In genomic region chr9:68904454-68904853, GRCh38 we compare ENCODE assay signal across 22 cellular contexts.
"Had no signal": no experiment of that assay in that cellular context is flagged by ENCODE, and none has a peak within 500 bp of the region (broad histone marks: within the 10 kb centered on the region; RNA-seq: fewer than 3 reads in every experiment).

No MANE protein-coding gene starts in this region.

- H3K9me3 Mint-ChIP-seq: activated naive CD4-positive, alpha-beta T cell treated with anti-CD3 and anti-CD28 coated beads, Interleukin-2, amount 50 U/mL, for 24 hours; brain; naive B cell; T-helper 1 cell treated with Interleukin-12 subunit alpha and Interleukin-12 subunit beta and Interleukin-4 antibody, amounts not matched to agents 30 μg/mL and 1 μg/mL, for 36 hours had no signal

- H3K4me1 ChIP-seq: lower lobe of right lung, thyroid gland, upper lobe of right lung had no signal

- H3K27me3 Mint-ChIP-seq: activated naive CD4-positive, alpha-beta T cell treated with anti-CD3 and anti-CD28 coated beads, Interleukin-2, amount 50 U/mL, for 24 hours; brain; naive B cell had no signal

- H3K27ac ChIP-seq: lower lobe of right lung, spleen, thyroid gland, upper lobe of right lung had no signal

- H3K4me3 ChIP-seq: lower lobe of right lung, spleen, thyroid gland, upper lobe of right lung had no signal

- H3K27ac Mint-ChIP-seq: activated naive CD4-positive, alpha-beta T cell treated with anti-CD3 and anti-CD28 coated beads, Interleukin-2, amount 50 U/mL, for 24 hours; T-helper 1 cell treated with Interleukin-12 subunit alpha and Interleukin-12 subunit beta and Interleukin-4 antibody, amounts not matched to agents 30 μg/mL and 1 μg/mL, for 36 hours had no signal

- H3K36me3 Mint-ChIP-seq: activated naive CD4-positive, alpha-beta T cell treated with anti-CD3 and anti-CD28 coated beads, Interleukin-2, amount 50 U/mL, for 24 hours; brain had no signal

- H3K4me3 Mint-ChIP-seq: activated naive CD4-positive, alpha-beta T cell treated with anti-CD3 and anti-CD28 coated beads, Interleukin-2, amount 50 U/mL, for 24 hours; T-helper 1 cell treated with Interleukin-12 subunit alpha and Interleukin-12 subunit beta and Interleukin-4 antibody, amounts not matched to agents 30 μg/mL and 1 μg/mL, for 36 hours had no signal

- ATAC-seq: lower lobe of right lung, upper lobe of right lung had no signal

- DNase-seq: activated CD4-positive, alpha-beta T cell treated with anti-CD3 and anti-CD28 coated beads for 1 hour; activated CD4-positive, alpha-beta T cell treated with anti-CD3 and anti-CD28 coated beads, Interleukin-2, amount 50 U/mL, for 1 hour; activated CD8-positive, alpha-beta memory T cell treated with anti-CD3 and anti-CD28 coated beads for 24 hours; activated CD8-positive, alpha-beta memory T cell treated with anti-CD3 and anti-CD28 coated beads, Interleukin-2, amount 50 U/mL, for 4 hours; activated effector memory CD4-positive, alpha-beta T cell treated with anti-CD3 and anti-CD28 coated beads, Interleukin-2, amount 50 U/mL, for 16 hours; activated T-cell treated with anti-CD3 and anti-CD28 coated beads, Interleukin-2, amount 50 U/mL, for 48 hours; aorta; foreskin melanocyte; kidney; lower lobe of right lung; naive B cell; occipital lobe; posterior cingulate gyrus; spleen; stimulated activated CD4-positive, alpha-beta T cell treated with anti-CD3 and anti-CD28 coated beads, Interleukin-4, amount 100 ng/mL, for 1 hour; stimulated activated naive CD4-positive, alpha-beta T cell treated with Interleukin-2 at 50 U/mL for 16 hours; substantia nigra; thyroid gland; upper lobe of right lung had no signal

- H3K9me3 ChIP-seq: lower lobe of right lung, spleen, thyroid gland, upper lobe of right lung had no signal

- H3K27me3 ChIP-seq: spleen, thyroid gland, upper lobe of right lung had no signal
